31 cellular contexts compared by ENCODE assay signal in genomic region chr12:116306536-116306935, GRCh38.
"Had no signal": no experiment of that assay in that cellular context is flagged by ENCODE, and none has a peak within 500 bp of the region (broad histone marks: within the 10 kb centered on the region; RNA-seq: fewer than 3 reads in every experiment).

No MANE protein-coding gene starts in this region.

- H3K27ac Mint-ChIP-seq: activated CD4-positive, alpha-beta memory T cell treated with anti-CD3 and anti-CD28 coated beads, Interleukin-2, amount 10 ng/mL, durations not matched to agents 7 days and 5 days; activated CD4-positive, alpha-beta T cell treated with anti-CD3 and anti-CD28 coated beads, Interleukin-2, amount 10 ng/mL, durations not matched to agents 24 days and 14 days; activated naive CD4-positive, alpha-beta T cell treated with anti-CD3 and anti-CD28 coated beads, Interleukin-2, amount 10 ng/mL, durations not matched to agents 7 days and 5 days; activated naive CD8-positive, alpha-beta T cell treated with anti-CD3 and anti-CD28 coated beads, Interleukin-2, amount 10 ng/mL, durations not matched to agents 7 days and 5 days; activated T-cell treated with anti-CD3 and anti-CD28 coated beads, Interleukin-2, amount 50 U/mL, for 24 hours; effector memory CD8-positive, alpha-beta T cell; immature natural killer cell; mesothelial cell of epicardium; naive B cell; T-helper 17 cell; type B pancreatic cell had no signal

- H3K9me3 Mint-ChIP-seq: type B pancreatic cell had no signal

- H3K27ac ChIP-seq: brain microvascular endothelial cell, foreskin keratinocyte, heart left ventricle, right atrium auricular region, spleen, testis, vagina, WERI-Rb-1 had no signal

- H3K9me3 ChIP-seq: testis, vagina had no signal

- H3K4me1 ChIP-seq: foreskin keratinocyte, right atrium auricular region had no signal

- H3K36me3 ChIP-seq: brain microvascular endothelial cell, heart left ventricle, right atrium auricular region, spleen, vagina, WERI-Rb-1 had no signal

- H3K27me3 Mint-ChIP-seq: activated CD4-positive, alpha-beta memory T cell treated with anti-CD3 and anti-CD28 coated beads, Interleukin-2, amount 10 ng/mL, durations not matched to agents 7 days and 5 days; activated T-cell treated with anti-CD3 and anti-CD28 coated beads, Interleukin-2, amount 50 U/mL, for 24 hours; naive B cell; type B pancreatic cell had no signal

- ATAC-seq: activated CD4-positive, CD25-positive, alpha-beta regulatory T cell treated with anti-CD3 and anti-CD28 coated beads, Interleukin-2, amount 50 U/mL, for 24 hours; effector memory CD8-positive, alpha-beta T cell; foreskin keratinocyte; heart left ventricle; left colon; stimulated activated naive CD8-positive, alpha-beta T cell treated with anti-CD3 and anti-CD28 coated beads, Interleukin-15, Interleukin-2, amounts not matched to agents 100 U/mL and 50 U/mL, for 24 hours; T-helper 17 cell had no signal

- H3K27me3 ChIP-seq: brain microvascular endothelial cell, heart left ventricle, right atrium auricular region, spleen, testis, vagina had no signal

- DNase-seq: activated CD4-positive, alpha-beta memory T cell treated with anti-CD3 and anti-CD28 coated beads, Interleukin-2, amount 10 ng/mL, durations not matched to agents 7 days and 5 days; activated CD4-positive, alpha-beta T cell treated with anti-CD3 and anti-CD28 coated beads, Interleukin-2, amount 10 ng/mL, durations not matched to agents 24 days and 14 days; activated CD8-positive, alpha-beta memory T cell treated with anti-CD3 and anti-CD28 coated beads, Interleukin-2, amount 50 U/mL, for 48 hours; activated gamma-delta T cell; activated naive CD4-positive, alpha-beta T cell treated with anti-CD3 and anti-CD28 coated beads, Interleukin-2, amount 10 ng/mL, durations not matched to agents 7 days and 5 days; activated naive CD8-positive, alpha-beta T cell treated with anti-CD3 and anti-CD28 coated beads, Interleukin-2, amount 10 ng/mL, durations not matched to agents 7 days and 5 days; activated T-cell treated with anti-CD3 and anti-CD28 coated beads, Interleukin-2, amount 50 U/mL, for 24 hours; brain microvascular endothelial cell; cortex of kidney; effector memory CD8-positive, alpha-beta T cell; foreskin keratinocyte; heart left ventricle; hypothalamus; immature natural killer cell; kidney; left colon; naive B cell; occipital lobe; spleen; stimulated activated CD4-positive, alpha-beta T cell treated with anti-CD3 and anti-CD28 coated beads, Interleukin-2, amount 100 ng/mL, for 48 hours; stimulated activated naive CD8-positive, alpha-beta T cell treated with anti-CD3 and anti-CD28 coated beads, Interleukin-15, Interleukin-2, amounts not matched to agents 100 U/mL and 50 U/mL, for 24 hours; T-helper 17 cell; T1000; testis; WERI-Rb-1 had no signal

- H3K36me3 Mint-ChIP-seq: activated naive CD4-positive, alpha-beta T cell treated with anti-CD3 and anti-CD28 coated beads, Interleukin-2, amount 10 ng/mL, durations not matched to agents 7 days and 5 days; immature natural killer cell; mesothelial cell of epicardium; type B pancreatic cell had no signal

- H3K4me3 ChIP-seq: heart left ventricle, right atrium auricular region, spleen, testis, vagina had no signal

- H3K4me1 Mint-ChIP-seq: activated CD4-positive, alpha-beta memory T cell treated with anti-CD3 and anti-CD28 coated beads, Interleukin-2, amount 10 ng/mL, durations not matched to agents 7 days and 5 days; activated CD4-positive, alpha-beta T cell treated with anti-CD3 and anti-CD28 coated beads, Interleukin-2, amount 10 ng/mL, durations not matched to agents 24 days and 14 days; activated naive CD4-positive, alpha-beta T cell treated with anti-CD3 and anti-CD28 coated beads, Interleukin-2, amount 10 ng/mL, durations not matched to agents 7 days and 5 days; immature natural killer cell; mesothelial cell of epicardium; T-helper 17 cell had no signal

- H3K4me3 Mint-ChIP-seq: activated CD4-positive, alpha-beta memory T cell treated with anti-CD3 and anti-CD28 coated beads, Interleukin-2, amount 10 ng/mL, durations not matched to agents 7 days and 5 days; activated CD4-positive, alpha-beta T cell treated with anti-CD3 and anti-CD28 coated beads, Interleukin-2, amount 10 ng/mL, durations not matched to agents 24 days and 14 days; activated naive CD4-positive, alpha-beta T cell treated with anti-CD3 and anti-CD28 coated beads, Interleukin-2, amount 10 ng/mL, durations not matched to agents 7 days and 5 days; activated naive CD8-positive, alpha-beta T cell treated with anti-CD3 and anti-CD28 coated beads, Interleukin-2, amount 10 ng/mL, durations not matched to agents 7 days and 5 days; activated T-cell treated with anti-CD3 and anti-CD28 coated beads, Interleukin-2, amount 50 U/mL, for 24 hours; effector memory CD8-positive, alpha-beta T cell; immature natural killer cell; mesothelial cell of epicardium; naive B cell; neural crest cell; T-helper 17 cell; type B pancreatic cell had no signal
